In the genomic region with DNA sequence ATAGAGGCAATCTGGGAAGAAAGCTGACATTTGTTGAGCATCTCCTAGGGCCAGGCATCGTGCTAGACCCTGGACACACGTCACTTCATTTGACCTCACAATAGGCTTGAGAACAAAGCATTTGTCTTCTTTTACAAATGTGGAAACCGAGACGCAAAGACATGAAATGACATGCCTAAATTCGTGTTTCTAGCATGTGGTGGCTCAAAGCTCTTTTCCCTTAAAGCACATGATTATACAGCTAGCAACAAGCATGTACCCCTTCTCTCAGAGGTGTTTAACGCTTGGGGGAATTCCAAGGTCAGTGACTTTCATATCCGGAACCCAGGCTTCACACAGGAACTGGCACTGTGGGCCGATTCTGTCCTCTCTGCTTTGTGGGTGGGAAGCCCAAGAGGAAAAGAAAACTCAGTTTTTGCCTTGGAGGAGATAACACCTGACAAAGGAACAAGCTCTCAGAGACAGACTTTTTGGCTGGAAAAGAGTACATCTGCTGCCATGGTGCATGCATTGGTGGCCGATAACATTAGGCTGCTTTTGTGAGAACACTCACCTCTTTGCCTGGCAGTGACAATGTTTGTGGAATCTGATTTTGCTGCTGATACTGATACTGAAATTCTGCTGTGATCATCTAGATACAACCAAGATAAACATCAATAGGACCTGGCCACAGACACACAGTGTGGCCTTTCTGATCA, we compare ENCODE assay signal across 8 cellular contexts. TPM values are rescaled to one million over a fixed set of nuclear protein-coding genes. Genes with fewer than 3 reads are reported as not detected.
DNase-seq lines count a peak whose midpoint lies in the region; ATAC-seq and TF ChIP-seq lines count a peak whose summit lies in the region.

No MANE protein-coding gene starts in this region.

- H3K36me3 ChIP-seq in OCI-LY1 (ENCODE audit: insufficient read depth, low read length) (no peaks in the 10 kb centered on the region), transverse colon (no peaks in the 10 kb centered on the region), body of pancreas (replicated peaks in 1 of 2; ENCODE audit: insufficient read depth in 1 of 2, low read depth in 2 of 2) (no peaks in the 10 kb centered on the region), uterus (no peaks in the 10 kb centered on the region)

- TF ChIP-seq EP300 in transverse colon (IDR thresholded peaks at IDR 0.05; ENCODE audit: low read depth) = no peak

- no peaks in the 10 kb centered on the region for H4K20me1 ChIP-seq in OCI-LY1 (ENCODE audit: insufficient read depth, low read length)

- H3K79me2 ChIP-seq in OCI-LY1 (ENCODE audit: insufficient read depth, low read length) = no peaks in the 10 kb centered on the region

- H2AFZ ChIP-seq in OCI-LY1 (ENCODE audit: low read length) = peak overlapping the region; percentile 51; the same call in 1 of the 2 replicates

- peak overlapping the region; percentile 92 for H3K27ac ChIP-seq in OCI-LY1 (ENCODE audit: low read depth, low read length, poor library complexity, severe bottlenecking)
- peak overlapping the region; percentile 3 to 43 (median 36) for H3K27ac ChIP-seq in transverse colon
- H3K27ac ChIP-seq in body of pancreas = no peak overlapping the region
- H3K27ac ChIP-seq in uterus = no peak overlapping the region

- H3K4me1 ChIP-seq in OCI-LY1 (ENCODE audit: insufficient read depth, low read length, severe bottlenecking) (peaks cover 32% of the 10 kb centered on the region), transverse colon (peaks cover 0 to 8% (median 0%) of the 10 kb centered on the region in 4 donors), body of pancreas (no peaks in the 10 kb centered on the region), uterus (no peaks in the 10 kb centered on the region)

- H3K9me3 ChIP-seq in OCI-LY1 (ENCODE audit: low read length) = peaks cover 10% of the 10 kb centered on the region
- H3K9me3 ChIP-seq in transverse colon = peaks cover 10 to 14% of the 10 kb centered on the region in 2 donors
- H3K9me3 ChIP-seq in body of pancreas = peaks cover 0 to 5% (median 1%) of the 10 kb centered on the region in 3 donors
- H3K9me3 ChIP-seq in uterus = peaks cover 0 to 9% of the 10 kb centered on the region in 2 donors

- H3K27me3 Mint-ChIP-seq in central memory CD8-positive, alpha-beta T cell = no peaks in the 10 kb centered on the region
- no peaks in the 10 kb centered on the region for H3K27me3 Mint-ChIP-seq in chondrocyte (ENCODE audit: low read depth)

- ATAC-seq in central memory CD8-positive, alpha-beta T cell (replicated peaks; ENCODE audit: extremely low read depth, poor library complexity, severe bottlenecking) = peak; percentile 92
- no peak for ATAC-seq in body of pancreas

- intact Hi-C loops in transverse colon (cut with DNase I; ENCODE audit: low total_unique reads) = no loop called here
- intact Hi-C loops in body of pancreas (cut with DNase I) = loop anchor here (2.0 to 10.0 kb wide), 2 partner anchors 308 to 546 kb away; no protein-coding TSS in a partner anchor
- intact Hi-C loops in uterus (cut with DNase I; ENCODE audit: low total_unique reads) = loop anchor here (5.0 kb wide), 1 partner anchor 318 kb away; no protein-coding TSS in a partner anchor

- H3K27me3 ChIP-seq in OCI-LY1 (ENCODE audit: insufficient read depth, low read length) (no peaks in the 10 kb centered on the region), transverse colon (no peaks in the 10 kb centered on the region), body of pancreas (no peaks in the 10 kb centered on the region), uterus (no peaks in the 10 kb centered on the region)

- TF ChIP-seq POLR2A in transverse colon (IDR thresholded peaks at IDR 0.05) (no peak), body of pancreas (IDR thresholded peaks at IDR 0.05) (no peak), uterus (IDR thresholded peaks at IDR 0.05) (no peak)

- H3K36me3 Mint-ChIP-seq in central memory CD8-positive, alpha-beta T cell (ENCODE audit: insufficient read depth) = peaks cover 7% of the 10 kb centered on the region
- H3K36me3 Mint-ChIP-seq in chondrocyte (ENCODE audit: low read depth) = peaks cover 5% of the 10 kb centered on the region

- peak; percentile 87 for DNase-seq in activated effector memory CD4-positive, alpha-beta T cell treated with anti-CD3 and anti-CD28 coated beads, Interleukin-2, amount 50 U/mL, for 16 hours
- DNase-seq in activated effector memory CD4-positive, alpha-beta T cell treated with Interleukin-2 at 50 U/mL for 16 hours = no peak
- DNase-seq in central memory CD8-positive, alpha-beta T cell (ENCODE audit: low spot score in 2 of 2) = peak; percentile 46 to 77
- DNase-seq in transverse colon (no peak), body of pancreas (no peak), uterus (no peak), chondrocyte (ENCODE audit: low spot score) (no peak)

- H3K9ac ChIP-seq in OCI-LY1 (ENCODE audit: low read length) = peak overlapping the region; percentile 56

- no peaks in the 10 kb centered on the region for H3F3A ChIP-seq in OCI-LY1 (ENCODE audit: insufficient read depth, low read length)

- WGBS in transverse colon (ENCODE audit: low coverage in 1 of 2), 2 donors = 72 to 95% methylated on average over 4 to 9 of the region's 9 CpGs
- WGBS in body of pancreas, 2 donors = 72 to 75% methylated on average over 9 of the region's 9 CpGs

- peaks cover 9% of the 10 kb centered on the region for H3K9me3 Mint-ChIP-seq in central memory CD8-positive, alpha-beta T cell
- peaks cover 11% of the 10 kb centered on the region for H3K9me3 Mint-ChIP-seq in chondrocyte (ENCODE audit: low read depth)

- no peak for TF ChIP-seq CTCF in OCI-LY1 (IDR thresholded peaks at IDR 0.05; ENCODE audit: low read length)
- no peak for TF ChIP-seq CTCF in transverse colon (IDR thresholded peaks at IDR 0.05)
- no peak for TF ChIP-seq CTCF in body of pancreas (IDR thresholded peaks at IDR 0.05)
- no peak for TF ChIP-seq CTCF in uterus (IDR thresholded peaks at IDR 0.05)
- no peak for TF ChIP-seq CTCF in chondrocyte (IDR thresholded peaks at IDR 0.05)

- peaks cover 53% of the 10 kb centered on the region for H3K4me1 Mint-ChIP-seq in central memory CD8-positive, alpha-beta T cell
- peaks cover 15% of the 10 kb centered on the region for H3K4me1 Mint-ChIP-seq in chondrocyte (ENCODE audit: low read depth)

- peak overlapping the region; percentile 32 for H3K4me2 ChIP-seq in OCI-LY1 (ENCODE audit: low read length)

- peak overlapping the region; percentile 5 for H3K4me3 ChIP-seq in OCI-LY1 (ENCODE audit: low read depth, low read length, poor library complexity, severe bottlenecking)
- no peak overlapping the region for H3K4me3 ChIP-seq in transverse colon
- H3K4me3 ChIP-seq in body of pancreas = no peak overlapping the region
- H3K4me3 ChIP-seq in uterus = no peak overlapping the region

- in situ Hi-C loops in transverse colon (cut with MboI; ENCODE audit: low pct_ligation_motif_present in 1 of 4, low pct_unique_long_range_greater_than_20kb in 1 of 4, low sequenced_read_pairs in 3 of 4) = loop anchor here in 3 of 4 donors (5.0 to 10.0 kb wide), 4 partner anchors 76 to 386 kb away; a partner anchor contains a TSS

- peak overlapping the region; percentile 98 for H3K27ac Mint-ChIP-seq in central memory CD8-positive, alpha-beta T cell (ENCODE audit: low read depth)
- H3K27ac Mint-ChIP-seq in chondrocyte (ENCODE audit: unreplicated experiment) = no peak overlapping the region

- peak overlapping the region; percentile 76 for H3K4me3 Mint-ChIP-seq in central memory CD8-positive, alpha-beta T cell
- no peak overlapping the region for H3K4me3 Mint-ChIP-seq in chondrocyte (ENCODE audit: unreplicated experiment)

- no peaks in the 10 kb centered on the region for H3K9me2 ChIP-seq in OCI-LY1 (ENCODE audit: low read depth, low read length)

RNA-seq across cellular contexts. Expression of a gene that starts 15.4 kb away (rescaled TPM):
- 1 to 10 TPM in 3 of 4 donors, not detected in 1; 5.0 to 8.7 (median 6.3) TPM for total RNA-seq in transverse colon
- total RNA-seq in body of pancreas = 1 to 10 TPM in 1 of 2 donors, not detected in 1; 2.1 TPM
- total RNA-seq in uterus = 1 to 10 TPM in 2 of 4 donors, under 1 TPM in 1, not detected in 1; 0.35 to 1.2 (median 1.0) TPM
- not detected in 3 replicates for total RNA-seq in chondrocyte

Comparison
In these comparisons a context has a peak if more than half of its experiments do, and no peak if none do; other contexts are left out.
1. DNase-seq: peak in activated effector memory CD4-positive, alpha-beta T cell treated with anti-CD3 and anti-CD28 coated beads, Interleukin-2, amount 50 U/mL, for 16 hours (single experiment) and central memory CD8-positive, alpha-beta T cell (2 of 2); none in activated effector memory CD4-positive, alpha-beta T cell treated with Interleukin-2 at 50 U/mL for 16 hours (single experiment), transverse colon (single experiment), body of pancreas (0 of 4), uterus (0 of 2) and chondrocyte (single experiment).
2. H3K27ac ChIP-seq: peak in OCI-LY1 (single experiment) and transverse colon (4 of 4); none in body of pancreas (0 of 4) and uterus (0 of 2).